ENCODE assay signal across 8 cellular contexts in genomic region chr1:201021333-201022177, GRCh38. TPM values are rescaled to one million over a fixed set of nuclear protein-coding genes. Genes with fewer than 3 reads are reported as not detected.
DNase-seq lines count a peak whose midpoint lies in the region; ATAC-seq, FAIRE-seq and TF ChIP-seq lines count a peak whose summit lies in the region.

No MANE protein-coding gene starts in this region.

- H3K27ac Mint-ChIP-seq in activated CD4-positive, alpha-beta T cell treated with anti-CD3 and anti-CD28 coated beads for 36 hours, result peak overlapping the region; percentile 99
- H3K27ac Mint-ChIP-seq in stimulated activated naive CD8-positive, alpha-beta T cell treated with anti-CD3 and anti-CD28 coated beads, Interleukin-15, amount 100 ng/mL, for 72 hours, result peak overlapping the region; percentile 41 to 88
- no peak overlapping the region for H3K27ac Mint-ChIP-seq in osteocyte (ENCODE audit: unreplicated experiment)

- peak overlapping the region; percentile 78; the same call in 1 of the 2 replicates for H3K18ac ChIP-seq in H1 (ENCODE audit: extremely low read depth, low read length)

- peak overlapping the region; percentile 93; the same call in 1 of the 2 replicates for H2BK20ac ChIP-seq in H1 (ENCODE audit: low read length)

- POLR2A ChIA-PET in activated CD4-positive, alpha-beta T cell treated with anti-CD3 and anti-CD28 coated beads for 36 hours (lab: Charles Lee), result interaction anchor here (0.6 to 1.0 kb wide), 2 partner anchors 271 to 352 kb away, joined by 3 read pairs; partner anchors contain the start of gene DDX59
- POLR2A ChIA-PET in OCI-LY7 (lab: Charles Lee), result interaction anchor here (0.6 to 1.1 kb wide), 5 partner anchors 15 to 954 kb away, joined by 3 to 8 read pairs (median 4); no protein-coding TSS in a partner anchor
- POLR2A ChIA-PET in H1 (lab: Charles Lee; ENCODE audit: partially characterized antibody), result interaction anchor here (0.9 to 6.8 kb wide), 13 partner anchors 8 to 132 kb away, joined by 3 to 41 read pairs (median 3); partner anchors contain the start of gene INAVA

- H3K9ac ChIP-seq in H1 (replicated peaks in 1 of 4; ENCODE audit: extremely low read depth in 1 of 4, low read depth in 3 of 4, low read length in 3 of 4), result no peak overlapping the region

- no peak overlapping the region for H3K14ac ChIP-seq in H1 (ENCODE audit: insufficient read length)

- intact Hi-C loops in activated CD4-positive, alpha-beta T cell treated with anti-CD3 and anti-CD28 coated beads for 36 hours (cut with DNase I, micrococcal nuclease), result loop anchor here (1.0 to 10.0 kb wide), 4 partner anchors 42 to 617 kb away; partner anchors contain the start of gene CAMSAP2 (in 1 of the 2)
- intact Hi-C loops in OCI-LY7 (cut with micrococcal nuclease; ENCODE audit: unreplicated experiment), result loop anchor here (5.0 to 10.0 kb wide), 3 partner anchors 354 to 486 kb away; partner anchors contain the start of genes CSRP1, DDX59 and KIF14
- intact Hi-C loops in posterior vena cava (cut with DNase I), result no loop called here

- peak; percentile 57 for DNase-seq in activated CD4-positive, alpha-beta T cell treated with anti-CD3 and anti-CD28 coated beads for 36 hours
- no peak for DNase-seq in activated CD4-positive, alpha-beta T cell treated with anti-CD3 and anti-CD28 coated beads for 1 hour
- DNase-seq in OCI-LY7 (ENCODE audit: low spot score) (peak; percentile 79), H1 (ENCODE audit: low read depth in 1 of 2, low spot score in 2 of 2) (no peak), posterior vena cava (ENCODE audit: low spot score) (no peak), osteocyte (ENCODE audit: extremely low spot score, unreplicated experiment) (no peak)
- DNase-seq in stimulated activated naive CD8-positive, alpha-beta T cell treated with anti-CD3 and anti-CD28 coated beads, Interleukin-15, amount 100 ng/mL, for 72 hours, result peak; percentile 39 to 53

- H3K4me3 ChIP-seq in OCI-LY7 (ENCODE audit: low read depth, low read length, poor library complexity, severe bottlenecking), result peak overlapping the region; percentile 80
- H3K4me3 ChIP-seq in H1 (ENCODE audit: extremely low read depth in 1 of 4, insufficient read depth in 2 of 4, low read depth in 3 of 4, low read length in 4 of 4), result peak overlapping the region in 1 of 4 experiments; percentile 84; a peak in 2 of 8 replicates

- no peak overlapping the region for H3K4ac ChIP-seq in H1 (replicated peaks; ENCODE audit: insufficient read length, low read depth, low read length)

- no peak overlapping the region for H3K23ac ChIP-seq in H1 (ENCODE audit: insufficient read length)

- H2AK5ac ChIP-seq in H1 (ENCODE audit: low read depth, low read length), result no peak overlapping the region

- H3K27ac ChIP-seq in OCI-LY7 (ENCODE audit: low read depth, low read length, poor library complexity, severe bottlenecking), result peak overlapping the region; percentile 97
- H3K27ac ChIP-seq in H1 (ENCODE audit: low read depth, low read length), result no peak overlapping the region

- H3K79me1 ChIP-seq in H1 (ENCODE audit: low read depth, low read length), result peaks cover 11% of the 10 kb centered on the region

- no peak for ATAC-seq in activated CD4-positive, alpha-beta T cell treated with anti-CD3 and anti-CD28 coated beads for 36 hours
- no peak for ATAC-seq in stimulated activated naive CD8-positive, alpha-beta T cell treated with anti-CD3 and anti-CD28 coated beads, Interleukin-15, amount 100 ng/mL, for 72 hours
- ATAC-seq in esophagus mucosa, result no peak

- peak overlapping the region; percentile 41 for H4K5ac ChIP-seq in H1 (ENCODE audit: insufficient read length, low read depth, low read length)

- TF ChIP-seq RAD21 in H1 (IDR thresholded peaks at IDR 0.05 in 1 of 2, conservative IDR thresholded peaks at IDR 0.05 in 1 of 2; ENCODE audit: low read depth in 2 of 2, low read length in 2 of 2), result no peak

- H3K9me3 ChIP-seq in OCI-LY7 (ENCODE audit: low read length), result no peaks in the 10 kb centered on the region
- H3K9me3 ChIP-seq in H1 (ENCODE audit: insufficient read depth in 2 of 2, low read depth in 1 of 2, low read length in 1 of 2), result no peaks in the 10 kb centered on the region

- no peak overlapping the region for H2AFZ ChIP-seq in OCI-LY7 (ENCODE audit: low read length)
- H2AFZ ChIP-seq in H1 (ENCODE audit: low read length), result no peak overlapping the region

- peaks cover 41% of the 10 kb centered on the region for H3K79me2 ChIP-seq in OCI-LY7 (ENCODE audit: insufficient read depth, low read depth, low read length)
- H3K79me2 ChIP-seq in H1 (ENCODE audit: control insufficient read depth in 1 of 2, insufficient read depth in 2 of 2, low read length in 2 of 2), result peaks cover 0 to 32% of the 10 kb centered on the region in 2 experiments; a peak in 3 of 4 replicates

- H3K9me3 Mint-ChIP-seq in activated CD4-positive, alpha-beta T cell treated with anti-CD3 and anti-CD28 coated beads for 36 hours (ENCODE audit: low read depth), result no peaks in the 10 kb centered on the region
- no peaks in the 10 kb centered on the region for H3K9me3 Mint-ChIP-seq in stimulated activated naive CD8-positive, alpha-beta T cell treated with anti-CD3 and anti-CD28 coated beads, Interleukin-15, amount 100 ng/mL, for 72 hours
- H3K9me3 Mint-ChIP-seq in osteocyte (ENCODE audit: unreplicated experiment), result no peaks in the 10 kb centered on the region

- H3K23me2 ChIP-seq in H1 (ENCODE audit: low read depth, low read length), result peaks cover 18% of the 10 kb centered on the region; the same call in 1 of the 2 replicates

- H3K4me1 Mint-ChIP-seq in activated CD4-positive, alpha-beta T cell treated with anti-CD3 and anti-CD28 coated beads for 36 hours, result peaks cover 80% of the 10 kb centered on the region
- peaks cover 85% of the 10 kb centered on the region for H3K4me1 Mint-ChIP-seq in stimulated activated naive CD8-positive, alpha-beta T cell treated with anti-CD3 and anti-CD28 coated beads, Interleukin-15, amount 100 ng/mL, for 72 hours
- H3K4me1 Mint-ChIP-seq in osteocyte (ENCODE audit: unreplicated experiment), result peaks cover 42% of the 10 kb centered on the region

- peak overlapping the region; percentile 16 for H2BK120ac ChIP-seq in H1 (replicated peaks; ENCODE audit: low read depth, low read length)

- CTCF ChIA-PET in activated CD4-positive, alpha-beta T cell treated with anti-CD3 and anti-CD28 coated beads for 36 hours (lab: Charles Lee), result interaction anchor here (0.8 to 2.0 kb wide), 12 partner anchors 10 to 399 kb away, joined by 3 to 13 read pairs (median 4); no protein-coding TSS in a partner anchor
- CTCF ChIA-PET in OCI-LY7 (lab: Charles Lee; ENCODE audit: unreplicated experiment) (interaction anchor here (0.6 to 1.6 kb wide), 7 partner anchors 13 to 1139 kb away, joined by 3 to 7 read pairs (median 3); no protein-coding TSS in a partner anchor), H1 (lab: Charles Lee; ENCODE audit: partially characterized antibody) (interaction anchor here (0.7 to 23.5 kb wide), 24 partner anchors 8 to 141 kb away, joined by 3 to 532 read pairs (median 6); partner anchors contain the start of gene ASCL5)

- no peak for TF ChIP-seq EP300 in H1 (IDR thresholded peaks at IDR 0.05; ENCODE audit: borderline replicate concordance in 1 of 2, low read depth in 2 of 2, low read length in 2 of 2)

- H3K36me3 ChIP-seq in OCI-LY7 (ENCODE audit: insufficient read depth, low read length), result no peaks in the 10 kb centered on the region
- no peaks in the 10 kb centered on the region; a peak in 2 of 8 replicates for H3K36me3 ChIP-seq in H1 (ENCODE audit: control insufficient read depth in 2 of 4, insufficient read depth in 4 of 4, low read length in 3 of 4)

- peaks cover 0 to 5% (median under 1%) of the 10 kb centered on the region in 4 experiments; a peak in 2 of 7 replicates for H3K27me3 ChIP-seq in H1 (replicated peaks in 1 of 4; ENCODE audit: control insufficient read depth in 3 of 4, extremely low read depth in 1 of 4, insufficient read depth in 3 of 4, low read length in 3 of 4)

- H3K9me2 ChIP-seq in OCI-LY7 (ENCODE audit: insufficient read depth, low read length), result no peaks in the 10 kb centered on the region

- BruUV-seq in OCI-LY7 (replicated peaks; lab: Mats Ljungman, UMichigan), result TSS peak; percentile 52

- WGBS in H1 (ENCODE audit: extremely low coverage in 1 of 2, insufficient coverage in 1 of 2, insufficient read length in 1 of 2, insufficient replicate concordance in 2 of 2, low coverage in 1 of 2, low lambda C conversion rate in 2 of 2, missing lambda C conversion rate in 1 of 2), 2 experiments, result 42% methylated on average over 9 of the region's 9 CpGs; no CpG with 5 or more reads in 1 of the 2 experiments

- H4K91ac ChIP-seq in H1 (replicated peaks; ENCODE audit: insufficient read length, low read length), result no peak overlapping the region

- no peak overlapping the region for H4K8ac ChIP-seq in H1 (ENCODE audit: extremely low read depth, insufficient read depth, low read length)

- peaks cover 18% of the 10 kb centered on the region for H3K36me3 Mint-ChIP-seq in activated CD4-positive, alpha-beta T cell treated with anti-CD3 and anti-CD28 coated beads for 36 hours (ENCODE audit: low read depth)
- H3K36me3 Mint-ChIP-seq in osteocyte (ENCODE audit: unreplicated experiment), result no peaks in the 10 kb centered on the region

- TF ChIP-seq CTCF in OCI-LY7 (conservative IDR thresholded peaks at IDR 0.05; ENCODE audit: low read length) (0 out of 2 replicates have a peak, but pooled peaks have one; percentile 9), H1 (IDR thresholded peaks at IDR 0.05; ENCODE audit: control extremely low read depth in 1 of 3, insufficient read depth in 1 of 3, low read depth in 1 of 3, low read length in 3 of 3) (no peak), osteocyte (IDR thresholded peaks at IDR 0.05) (no peak)

- H2BK12ac ChIP-seq in H1 (ENCODE audit: low read depth, low read length), result peak overlapping the region; percentile 60; the same call in 1 of the 2 replicates

- H4K20me1 ChIP-seq in OCI-LY7 (ENCODE audit: insufficient read depth, low read length), result no peaks in the 10 kb centered on the region
- peaks cover 0 to 5% of the 10 kb centered on the region in 2 experiments for H4K20me1 ChIP-seq in H1 (replicated peaks in 1 of 2; ENCODE audit: control insufficient read depth in 1 of 2, insufficient read depth in 2 of 2, low read length in 2 of 2)

- H3K4me1 ChIP-seq in OCI-LY7 (ENCODE audit: insufficient read depth, low read length, poor library complexity, severe bottlenecking) (peaks cover 86% of the 10 kb centered on the region), H1 (replicated peaks in 1 of 4; ENCODE audit: control insufficient read depth in 3 of 4, insufficient read depth in 4 of 4, low read length in 3 of 4) (peaks cover 22 to 57% (median 40%) of the 10 kb centered on the region in 4 experiments)

- peak overlapping the region; percentile 90 for H3K4me2 ChIP-seq in OCI-LY7 (ENCODE audit: low read length)
- peak overlapping the region; percentile 74 to 90 for H3K4me2 ChIP-seq in H1 (ENCODE audit: insufficient read depth in 1 of 2, low read depth in 2 of 2, low read length in 2 of 2)

- H2BK15ac ChIP-seq in H1 (ENCODE audit: low read length), result peak overlapping the region; percentile 46; the same call in 1 of the 2 replicates

- H3K27me3 Mint-ChIP-seq in activated CD4-positive, alpha-beta T cell treated with anti-CD3 and anti-CD28 coated beads for 36 hours, result no peaks in the 10 kb centered on the region
- no peaks in the 10 kb centered on the region for H3K27me3 Mint-ChIP-seq in stimulated activated naive CD8-positive, alpha-beta T cell treated with anti-CD3 and anti-CD28 coated beads, Interleukin-15, amount 100 ng/mL, for 72 hours
- peaks cover 5% of the 10 kb centered on the region for H3K27me3 Mint-ChIP-seq in osteocyte (ENCODE audit: unreplicated experiment)

- H3K56ac ChIP-seq in H1 (replicated peaks; ENCODE audit: insufficient read length, low read depth, low read length), result no peak overlapping the region

- 0 out of 2 replicates have a peak overlapping the region, but pooled peaks have one; percentile 60 for H2BK5ac ChIP-seq in H1 (ENCODE audit: low read depth, low read length)

- TF ChIP-seq POLR2A in H1 (IDR thresholded peaks at IDR 0.05; ENCODE audit: control extremely low read depth in 1 of 2, low read depth in 2 of 2, low read length in 2 of 2), result no peak

- peak overlapping the region; percentile 99 for H3K4me3 Mint-ChIP-seq in activated CD4-positive, alpha-beta T cell treated with anti-CD3 and anti-CD28 coated beads for 36 hours
- peak overlapping the region; percentile 96 to 99 for H3K4me3 Mint-ChIP-seq in stimulated activated naive CD8-positive, alpha-beta T cell treated with anti-CD3 and anti-CD28 coated beads, Interleukin-15, amount 100 ng/mL, for 72 hours
- H3K4me3 Mint-ChIP-seq in osteocyte (ENCODE audit: unreplicated experiment), result no peak overlapping the region

- no peak for FAIRE-seq in H1 (lab: Jason Lieb, UNC)

RNA-seq across cellular contexts. Expression of gene KIF21B, which starts 2.0 kb away (rescaled TPM):
- 10 to 100 TPM; 62.8 to 67.1 TPM for total RNA-seq in activated CD4-positive, alpha-beta T cell treated with anti-CD3 and anti-CD28 coated beads for 36 hours
- 25.0 and 30.5 TPM in 2 replicates for total RNA-seq in OCI-LY7 (2014; rRNA removed; shearing (Covaris generic))
- total RNA-seq in OCI-LY7 (2022), result 65.7 and 72.5 TPM in 2 replicates
- total RNA-seq in H1 (2021; fragmentation: NEBNext Ultra II Directional; extraction: Animal tissue kit (Norgen Biotek cat#: 25700)), result 26.5 and 27.2 TPM in 2 replicates
- polyA plus RNA-seq in H1 (2011; rRNA removed), result 10.8 and 20.1 TPM in 2 replicates
- 12.4 TPM for polyA plus RNA-seq in H1 (2011; cell fraction: cytosol; rRNA removed)
- 38.7 TPM for polyA plus RNA-seq in H1 (2011; cell fraction: nucleus; rRNA removed)
- 10.4 to 15.3 TPM (median 13.4 TPM) in 4 replicates for polyA plus RNA-seq in H1 (2012, experiment 1 of 2)
- 10.2 TPM for polyA plus RNA-seq in H1 (2012, experiment 2 of 2)
- 9.0 TPM for polyA plus RNA-seq in H1 (2013, experiment 1 of 2)
- 8.8 TPM for polyA plus RNA-seq in H1 (2013, experiment 2 of 2)
- polyA minus RNA-seq in H1 (2011; rRNA and poly(A)+ RNA removed), result 15.0 and 21.9 TPM in 2 replicates
- polyA minus RNA-seq in H1 (2011; cell fraction: cytosol; rRNA and poly(A)+ RNA removed), result 17.5 TPM
- 22.0 TPM for polyA minus RNA-seq in H1 (2011; cell fraction: nucleus; rRNA and poly(A)+ RNA removed)
- 0.52 TPM for total RNA-seq in esophagus mucosa
- total RNA-seq in posterior vena cava, result 1 to 10 TPM; 2.6 to 2.9 TPM
- 0.63 and 0.97 TPM in 2 replicates for total RNA-seq in osteocyte

Comparison
In these comparisons a context has a peak if more than half of its experiments do, and no peak if none do; other contexts are left out.
1. DNase-seq: peak in activated CD4-positive, alpha-beta T cell treated with anti-CD3 and anti-CD28 coated beads for 36 hours (single experiment), OCI-LY7 (single experiment) and stimulated activated naive CD8-positive, alpha-beta T cell treated with anti-CD3 and anti-CD28 coated beads, Interleukin-15, amount 100 ng/mL, for 72 hours (2 of 2); none in activated CD4-positive, alpha-beta T cell treated with anti-CD3 and anti-CD28 coated beads for 1 hour (single experiment), H1 (0 of 2), posterior vena cava (single experiment) and osteocyte (single experiment).
2. intact Hi-C loops: an anchor here in activated CD4-positive, alpha-beta T cell treated with anti-CD3 and anti-CD28 coated beads for 36 hours (1.0 to 10.0 kb wide) and OCI-LY7 (5.0 to 10.0 kb wide); none called in posterior vena cava.